In the genomic region with DNA sequence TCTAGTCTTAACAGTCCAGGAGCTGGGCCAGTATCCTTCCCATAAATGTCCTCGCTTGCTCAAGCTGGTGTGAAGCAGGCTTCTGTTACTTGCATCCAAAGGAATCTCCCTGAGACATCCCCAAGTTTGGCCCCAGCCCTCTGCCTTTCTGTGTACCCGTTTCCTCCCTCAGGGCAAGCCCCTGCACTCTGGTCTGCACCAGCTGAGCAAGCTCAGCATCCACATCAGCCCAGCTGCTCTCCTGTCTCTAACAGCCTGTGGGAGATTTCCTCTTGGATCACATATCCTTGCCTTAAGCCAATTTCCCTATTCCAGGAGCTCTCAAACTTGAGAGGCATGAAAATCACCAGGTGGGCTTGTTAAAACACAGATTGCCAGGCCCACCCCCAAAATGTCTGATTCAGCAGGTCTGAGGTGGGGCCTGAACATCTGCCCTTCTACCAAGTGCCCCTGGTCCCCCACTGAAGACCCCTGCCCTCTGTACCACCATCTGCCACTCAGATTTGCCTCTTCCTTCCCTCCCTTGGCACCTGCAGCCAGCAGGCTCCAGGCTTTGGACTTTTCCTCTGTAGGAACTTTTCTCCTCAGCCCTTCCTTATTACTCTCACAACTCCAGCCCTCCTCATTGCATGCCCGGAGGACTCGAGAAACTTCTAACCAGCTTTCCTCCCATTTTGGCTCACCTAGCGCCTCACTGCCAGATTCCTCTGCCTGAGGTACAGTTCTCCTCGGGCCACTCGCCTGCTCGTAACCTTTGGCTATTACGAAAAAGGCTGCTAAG, we compare ENCODE assay signal across 10 cellular contexts.
"Had no signal": no experiment of that assay in that cellular context is flagged by ENCODE, and none has a peak within 500 bp of the region (broad histone marks: within the 10 kb centered on the region; RNA-seq: fewer than 3 reads in every experiment).

No MANE protein-coding gene starts in this region.

- H3K9me3 ChIP-seq: pancreas, thoracic aorta, uterus had no signal

- H3K4me1 ChIP-seq: pancreas had no signal

- DNase-seq: activated effector memory CD4-positive, alpha-beta T cell treated with anti-CD3 and anti-CD28 coated beads, Interleukin-2, amount 50 U/mL, for 16 hours; activated T-cell treated with anti-CD3 and anti-CD28 coated beads, Interleukin-2, amount 50 U/mL, for 1 hour; anterior cingulate cortex; dorsolateral prefrontal cortex; pancreas; stimulated activated CD4-positive, alpha-beta T cell treated with anti-CD3 and anti-CD28 coated beads, Interleukin-15, amount 100 ng/mL, for 24 hours; stimulated activated CD4-positive, alpha-beta T cell treated with anti-CD3 and anti-CD28 coated beads, Interleukin-4, amount 100 ng/mL, for 24 hours; uterus had no signal

- H3K27ac ChIP-seq: pancreas, thoracic aorta, uterus had no signal

- H3K36me3 ChIP-seq: pancreas, thoracic aorta, uterus had no signal

- ATAC-seq: esophagus mucosa, pancreas had no signal

- H3K4me3 ChIP-seq: dorsolateral prefrontal cortex, pancreas, thoracic aorta, uterus had no signal

- H3K27me3 ChIP-seq: dorsolateral prefrontal cortex, pancreas, uterus had no signal
